In genomic region chr12:54725233-54725843, GRCh38 we compare ENCODE assay signal across 10 cellular contexts.
DNase-seq lines count a peak whose midpoint lies in the region; ATAC-seq, FAIRE-seq and TF ChIP-seq lines count a peak whose summit lies in the region.
"Had no signal": no experiment of that assay in that cellular context is flagged by ENCODE, and none has a peak within 500 bp of the region (broad histone marks: within the 10 kb centered on the region; RNA-seq: fewer than 3 reads in every experiment).

No MANE protein-coding gene starts in this region.

- TF ChIP-seq CTCF in endothelial cell (IDR thresholded peaks at IDR 0.05; ENCODE audit: unreplicated experiment) (peak; percentile 31), pancreas (IDR thresholded peaks at IDR 0.05) (peak in 3 of 4 donors; percentile 10 to 28 (median 27))

- H3K4me1 Mint-ChIP-seq in endothelial cell (ENCODE audit: unreplicated experiment) = peaks cover 9% of the 10 kb centered on the region

- ATAC-seq in pancreas (peak in 3 of 4 donors; percentile 55 to 70 (median 65)), GM21360 (IDR thresholded peaks at IDR 0.05; ENCODE audit: unreplicated experiment) (no peak)

- no peaks in the 10 kb centered on the region for H3K9me3 Mint-ChIP-seq in endothelial cell (ENCODE audit: unreplicated experiment)
- H3K9me3 Mint-ChIP-seq: naive B cell had no signal

- no peaks in the 10 kb centered on the region for H3K27me3 ChIP-seq in pancreas

- H3K36me3 ChIP-seq in pancreas = no peaks in the 10 kb centered on the region

- intact Hi-C loops in pancreas (cut with DNase I) = no loop called here

- DNase-seq in NCI-H1417 (lab: John Stamatoyannopoulos, UW) = peak; percentile 19 to 49 (median 23)
- DNase-seq in NCI-H1417 treated with DMSO at 0.1 percent for 48 hours (lab: John Stamatoyannopoulos, UW) = no peak
- peak; percentile 41 for DNase-seq in NCI-H2171 (lab: John Stamatoyannopoulos, UW)
- DNase-seq in endothelial cell (ENCODE audit: low spot score) = peak; percentile 46
- DNase-seq in pancreas = no peak
- DNase-seq in activated CD4-positive, alpha-beta T cell treated with anti-CD3 and anti-CD28 coated beads, Interleukin-2, amount 50 U/mL, for 48 hours = no peak
- no peak for DNase-seq in GM19240 (ENCODE audit: insufficient read length, low spot score)
- DNase-seq: activated effector memory CD4-positive, alpha-beta T cell treated with Interleukin-2 at 50 U/mL for 16 hours; naive B cell had no signal

- no peaks in the 10 kb centered on the region for H3K9me3 ChIP-seq in pancreas

- H3K27me3 Mint-ChIP-seq in endothelial cell (ENCODE audit: unreplicated experiment) = peaks cover 2% of the 10 kb centered on the region

- H3K27ac Mint-ChIP-seq in endothelial cell (ENCODE audit: unreplicated experiment) = no peak overlapping the region

- H3K27ac ChIP-seq in pancreas = no peak overlapping the region

- no peak for FAIRE-seq in pancreas (lab: Jason Lieb, UNC)

- no peak overlapping the region for H3K4me3 ChIP-seq in pancreas

- 16 to 21% methylated on average over 5 of the region's 5 CpGs for WGBS in pancreas, 2 donors

- H3K4me1 ChIP-seq in pancreas = no peaks in the 10 kb centered on the region

- no peak overlapping the region for H3K4me3 Mint-ChIP-seq in endothelial cell (ENCODE audit: unreplicated experiment)
- H3K4me3 Mint-ChIP-seq: naive B cell had no signal

- H3K36me3 Mint-ChIP-seq in endothelial cell (ENCODE audit: low read depth, unreplicated experiment) = no peaks in the 10 kb centered on the region
- H3K36me3 Mint-ChIP-seq: naive B cell had no signal

Comparison
In these comparisons a context has a peak if more than half of its experiments do, and no peak if none do; other contexts are left out.
1. DNase-seq: peak in NCI-H1417 (3 of 3), NCI-H2171 (single experiment) and endothelial cell (single experiment); none in NCI-H1417 treated with DMSO at 0.1 percent for 48 hours (single experiment), pancreas (0 of 6), activated CD4-positive, alpha-beta T cell treated with anti-CD3 and anti-CD28 coated beads, Interleukin-2, amount 50 U/mL, for 48 hours (0 of 2) and GM19240 (single experiment).